21 cellular contexts compared by ENCODE assay signal in genomic region chr10:48509061-48509772, GRCh38.
DNase-seq lines count a peak whose midpoint lies in the region; ATAC-seq and TF ChIP-seq lines count a peak whose summit lies in the region.
"Had no signal": no experiment of that assay in that cellular context is flagged by ENCODE, and none has a peak within 500 bp of the region (broad histone marks: within the 10 kb centered on the region; RNA-seq: fewer than 3 reads in every experiment).

No MANE protein-coding gene starts in this region.

- H3K36me3 Mint-ChIP-seq in activated CD8-positive, alpha-beta memory T cell treated with anti-CD3 and anti-CD28 coated beads, Interleukin-2, amount 10 ng/mL, durations not matched to agents 7 days and 5 days: no peaks in the 10 kb centered on the region
- H3K36me3 Mint-ChIP-seq: mesothelial cell of epicardium; stimulated activated effector memory CD8-positive, alpha-beta T cell treated with anti-CD3 and anti-CD28 coated beads, Interleukin-12 subunit alpha, Interleukin-12 subunit beta, amount 100 ng/mL, for 72 hours had no signal

- H3K27me3 ChIP-seq in heart right ventricle: no peaks in the 10 kb centered on the region
- no peaks in the 10 kb centered on the region for H3K27me3 ChIP-seq in osteoblast (ENCODE audit: insufficient read depth, low read length)
- H3K27me3 ChIP-seq: BLaER1, brain microvascular endothelial cell had no signal

- ATAC-seq in activated CD8-positive, alpha-beta memory T cell treated with anti-CD3 and anti-CD28 coated beads, Interleukin-2, amount 10 ng/mL, durations not matched to agents 7 days and 5 days: no peak
- ATAC-seq in heart right ventricle: peak in 6 of 8 donors; percentile 35 to 60 (median 43)
- ATAC-seq: stimulated activated effector memory CD8-positive, alpha-beta T cell treated with anti-CD3 and anti-CD28 coated beads, Interleukin-12 subunit alpha, Interleukin-12 subunit beta, amount 100 ng/mL, for 72 hours had no signal

- intact Hi-C loops in heart right ventricle (cut with DNase I): loop anchor here in 6 of 10 donors (5.0 to 10.0 kb wide), 4 partner anchors 64 to 147 kb away; no protein-coding TSS in a partner anchor

- no peak overlapping the region for H3K4me3 ChIP-seq in heart right ventricle
- H3K4me3 ChIP-seq in osteoblast (ENCODE audit: insufficient read depth, low read length): no peak overlapping the region
- H3K4me3 ChIP-seq: A549, BLaER1 had no signal

- H3K9me3 ChIP-seq in heart right ventricle: peaks cover 0 to 12% (median 6%) of the 10 kb centered on the region in 11 donors
- H3K9me3 ChIP-seq in osteoblast (ENCODE audit: low read depth, low read length): no peaks in the 10 kb centered on the region

- 52 to 60% methylated on average over 14 of the region's 14 CpGs for WGBS in heart right ventricle, 2 donors

- no peak overlapping the region for H3K4me2 ChIP-seq in osteoblast (ENCODE audit: insufficient read depth, low read length)
- H3K4me2 ChIP-seq: A549, BLaER1 had no signal

- H3K4me1 ChIP-seq in heart right ventricle: peaks cover 7 to 46% (median 19%) of the 10 kb centered on the region in 9 donors
- peaks cover 9% of the 10 kb centered on the region for H3K4me1 ChIP-seq in osteoblast (ENCODE audit: insufficient read depth, low read length)

- no peak overlapping the region for H3K4me3 Mint-ChIP-seq in activated CD8-positive, alpha-beta memory T cell treated with anti-CD3 and anti-CD28 coated beads, Interleukin-2, amount 10 ng/mL, durations not matched to agents 7 days and 5 days
- H3K4me3 Mint-ChIP-seq: mesothelial cell of epicardium; nephron; stimulated activated effector memory CD8-positive, alpha-beta T cell treated with anti-CD3 and anti-CD28 coated beads, Interleukin-12 subunit alpha, Interleukin-12 subunit beta, amount 100 ng/mL, for 72 hours had no signal

- no peak overlapping the region for H2AFZ ChIP-seq in osteoblast (ENCODE audit: low read length)

- H4K20me1 ChIP-seq in osteoblast (ENCODE audit: insufficient read depth, low read length): peaks cover 70% of the 10 kb centered on the region
- H4K20me1 ChIP-seq: BLaER1 had no signal

- H3K36me3 ChIP-seq in heart right ventricle (no peaks in the 10 kb centered on the region), osteoblast (ENCODE audit: insufficient read depth, low read length) (peaks cover 17% of the 10 kb centered on the region)
- H3K36me3 ChIP-seq: BLaER1, brain microvascular endothelial cell had no signal

- CTCF ChIA-PET in activated CD8-positive, alpha-beta memory T cell treated with anti-CD3 and anti-CD28 coated beads, Interleukin-2, amount 10 ng/mL, durations not matched to agents 7 days and 5 days (lab: Charles Lee): interaction anchor here (1.1 kb wide), 1 partner anchor 199 kb away, joined by 3 read pairs; no protein-coding TSS in a partner anchor

- H3K4me1 Mint-ChIP-seq in activated CD8-positive, alpha-beta memory T cell treated with anti-CD3 and anti-CD28 coated beads, Interleukin-2, amount 10 ng/mL, durations not matched to agents 7 days and 5 days: no peaks in the 10 kb centered on the region
- H3K4me1 Mint-ChIP-seq: nephron; stimulated activated effector memory CD8-positive, alpha-beta T cell treated with anti-CD3 and anti-CD28 coated beads, Interleukin-12 subunit alpha, Interleukin-12 subunit beta, amount 100 ng/mL, for 72 hours had no signal

- H3K27ac Mint-ChIP-seq in activated CD8-positive, alpha-beta memory T cell treated with anti-CD3 and anti-CD28 coated beads, Interleukin-2, amount 10 ng/mL, durations not matched to agents 7 days and 5 days: no peak overlapping the region
- H3K27ac Mint-ChIP-seq: mesothelial cell of epicardium; nephron; stimulated activated effector memory CD8-positive, alpha-beta T cell treated with anti-CD3 and anti-CD28 coated beads, Interleukin-12 subunit alpha, Interleukin-12 subunit beta, amount 100 ng/mL, for 72 hours had no signal

- H3K9me3 Mint-ChIP-seq in activated CD8-positive, alpha-beta memory T cell treated with anti-CD3 and anti-CD28 coated beads, Interleukin-2, amount 10 ng/mL, durations not matched to agents 7 days and 5 days (ENCODE audit: low read depth): no peaks in the 10 kb centered on the region

- TF ChIP-seq CTCF in heart right ventricle (IDR thresholded peaks at IDR 0.05) (no peak), osteoblast (IDR thresholded peaks at IDR 0.05; ENCODE audit: extremely low read depth, low read depth, low read length) (no peak)

- peak; percentile 26 for DNase-seq in activated CD8-positive, alpha-beta memory T cell treated with anti-CD3 and anti-CD28 coated beads, Interleukin-2, amount 10 ng/mL, durations not matched to agents 7 days and 5 days
- no peak for DNase-seq in activated CD8-positive, alpha-beta memory T cell treated with anti-CD3 and anti-CD28 coated beads, Interleukin-2, amount 50 U/mL, for 4 hours
- no peak for DNase-seq in heart right ventricle
- DNase-seq in osteoblast (ENCODE audit: insufficient read length, low spot score, missing footprints): peak; percentile 57
- DNase-seq in SIG-M5 (lab: John Stamatoyannopoulos, UW): no peak
- DNase-seq in COLO668 (lab: John Stamatoyannopoulos, UW; ENCODE audit: unreplicated experiment): no peak
- no peak for DNase-seq in activated effector memory CD4-positive, alpha-beta T cell treated with anti-CD3 and anti-CD28 coated beads, Interleukin-2, amount 50 U/mL, for 16 hours
- no peak for DNase-seq in GOT3 (lab: John Stamatoyannopoulos, UW)
- DNase-seq: activated CD4-positive, alpha-beta T cell treated with anti-CD3 and anti-CD28 coated beads for 4 hours; brain microvascular endothelial cell; IMR-90; NCI-H1105 treated with DMSO at 0.1 percent for 48 hours; NCI-H2081; NCI-H345; SHP77 treated with DMSO at 0.1 percent for 48 hours; stimulated activated CD4-positive, alpha-beta T cell treated with anti-CD3 and anti-CD28 coated beads, Interleukin-1b, Interleukin-23, amount 100 ng/mL, for 48 hours had no signal

- peaks cover 100% of the 10 kb centered on the region for H3K79me2 ChIP-seq in osteoblast (ENCODE audit: insufficient read depth, low read length)

- peaks cover 19% of the 10 kb centered on the region for H3K27me3 Mint-ChIP-seq in activated CD8-positive, alpha-beta memory T cell treated with anti-CD3 and anti-CD28 coated beads, Interleukin-2, amount 10 ng/mL, durations not matched to agents 7 days and 5 days

- H3K27ac ChIP-seq in heart right ventricle: peak overlapping the region in 2 of 10 donors; percentile 1 to 2
- no peak overlapping the region for H3K27ac ChIP-seq in osteoblast (ENCODE audit: low read depth, low read length)
- H3K27ac ChIP-seq: BLaER1, brain microvascular endothelial cell had no signal

Comparison
In these comparisons a context has a peak if more than half of its experiments do, and no peak if none do; other contexts are left out.
1. DNase-seq: peak in activated CD8-positive, alpha-beta memory T cell treated with anti-CD3 and anti-CD28 coated beads, Interleukin-2, amount 10 ng/mL, durations not matched to agents 7 days and 5 days (single experiment) and osteoblast (single experiment); none in activated CD8-positive, alpha-beta memory T cell treated with anti-CD3 and anti-CD28 coated beads, Interleukin-2, amount 50 U/mL, for 4 hours (single experiment), heart right ventricle (0 of 2), SIG-M5 (single experiment), COLO668 (single experiment), activated effector memory CD4-positive, alpha-beta T cell treated with anti-CD3 and anti-CD28 coated beads, Interleukin-2, amount 50 U/mL, for 16 hours (single experiment) and GOT3 (single experiment).